ENCODE assay signal across 26 cellular contexts in the genomic region with DNA sequence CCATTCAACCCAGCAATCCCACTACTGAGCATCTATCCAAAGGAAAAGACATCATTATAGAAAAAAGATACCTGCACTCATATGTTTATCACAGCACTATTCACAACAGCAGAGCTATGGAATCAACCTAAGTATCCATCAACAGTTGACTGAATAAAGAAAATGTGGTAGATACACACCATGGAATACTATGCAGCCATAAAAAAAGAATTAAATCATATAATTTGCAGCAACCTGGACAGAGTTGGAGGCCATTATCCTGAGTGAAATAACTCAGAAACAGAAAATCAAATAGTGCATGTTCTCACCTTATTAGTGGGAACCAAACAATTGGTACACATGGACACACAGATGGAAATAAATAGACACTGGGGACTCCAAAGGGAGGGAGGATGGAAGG. TPM values are rescaled to one million over a fixed set of nuclear protein-coding genes. Genes with fewer than 3 reads are reported as not detected.
DNase-seq lines count a peak whose midpoint lies in the region; ATAC-seq, FAIRE-seq and TF ChIP-seq lines count a peak whose summit lies in the region.
"Had no signal": no experiment of that assay in that cellular context is flagged by ENCODE, and none has a peak within 500 bp of the region (broad histone marks: within the 10 kb centered on the region; RNA-seq: fewer than 3 reads in every experiment).

No MANE protein-coding gene starts in this region.

- H3K4me1 Mint-ChIP-seq in T-helper 17 cell = no peaks in the 10 kb centered on the region
- H3K4me1 Mint-ChIP-seq: B cell; CD14-positive monocyte; CD4-positive, alpha-beta memory T cell; CD4-positive, CD25-positive, alpha-beta regulatory T cell; CD8-positive, alpha-beta memory T cell had no signal

- H3K27ac Mint-ChIP-seq in T-helper 17 cell = peak overlapping the region; percentile 32
- H3K27ac Mint-ChIP-seq: B cell; CD14-positive monocyte; CD4-positive, alpha-beta memory T cell; CD4-positive, CD25-positive, alpha-beta regulatory T cell; CD8-positive, alpha-beta memory T cell had no signal

- H3K27me3 ChIP-seq in HepG2 (ENCODE audit: control insufficient read depth in 1 of 2, insufficient read depth in 2 of 2, low read length in 2 of 2) (no peaks in the 10 kb centered on the region), right lobe of liver (no peaks in the 10 kb centered on the region), K562 (ENCODE audit: control insufficient read depth in 2 of 2, insufficient read depth in 2 of 2, low read length in 2 of 2) (peaks cover 0 to 10% of the 10 kb centered on the region in 2 experiments; a peak in 4 of 5 replicates)
- H3K27me3 ChIP-seq: BLaER1 treated with 17β-estradiol and CSF1 and Interleukin-3, amounts not matched to agents 10 nM and 100 nM had no signal

- H3K79me2 ChIP-seq in HepG2 (ENCODE audit: insufficient read depth, low read length) = peaks cover 71% of the 10 kb centered on the region
- no peaks in the 10 kb centered on the region for H3K79me2 ChIP-seq in K562 (ENCODE audit: control insufficient read depth, insufficient read depth, low read length)

- no peak for TF ChIP-seq CTCF in HepG2 (CRISPR knock-in tag; IDR thresholded peaks at IDR 0.05)
- TF ChIP-seq CTCF in right lobe of liver (IDR thresholded peaks at IDR 0.05) = no peak
- no peak for TF ChIP-seq CTCF in K562 (IDR thresholded peaks at IDR 0.05 in 2 of 3, conservative IDR thresholded peaks at IDR 0.05 in 1 of 3; ENCODE audit: insufficient read depth in 2 of 3, low read depth in 1 of 3, low read length in 3 of 3)

- intact Hi-C loops in HepG2 (cut with micrococcal nuclease; ENCODE audit: unreplicated experiment) = loop anchor here (2.0 kb wide), 1 partner anchor 23 kb away; a partner anchor contains a TSS
- intact Hi-C loops in right lobe of liver (cut with DNase I) = no loop called here
- intact Hi-C loops in K562 (cut with micrococcal nuclease) = no loop called here
- intact Hi-C loops in Right ventricle myocardium inferior (cut with DNase I) = no loop called here

- no peak for TF ChIP-seq POLR2A in HepG2 (IDR thresholded peaks at IDR 0.05; ENCODE audit: insufficient read depth in 1 of 2, low read depth in 2 of 2, low read length in 2 of 2)
- TF ChIP-seq POLR2A in right lobe of liver (IDR thresholded peaks at IDR 0.05) = no peak
- TF ChIP-seq POLR2A in K562 (conservative IDR thresholded peaks at IDR 0.05) = no peak

- peaks cover 2% of the 10 kb centered on the region for H3K36me3 Mint-ChIP-seq in T-helper 17 cell (ENCODE audit: low read depth)
- H3K36me3 Mint-ChIP-seq: CD14-positive monocyte; CD4-positive, alpha-beta memory T cell; CD4-positive, CD25-positive, alpha-beta regulatory T cell had no signal

- in situ Hi-C loops in HepG2 (cut with HindIII; ENCODE audit: extremely low pct_ligation_motif_present, low pct_unique_long_range_greater_than_20kb) = no loop called here
- in situ Hi-C loops in K562 (cut with MboI) = no loop called here

- H3K9me3 ChIP-seq in HepG2 (ENCODE audit: low read length) (no peaks in the 10 kb centered on the region), right lobe of liver (no peaks in the 10 kb centered on the region), T-helper 17 cell (ENCODE audit: control insufficient read depth, low read length, poor library complexity, severe bottlenecking) (no peaks in the 10 kb centered on the region), K562 (replicated peaks; ENCODE audit: control insufficient read depth, insufficient read depth, low read depth, low read length) (no peaks in the 10 kb centered on the region)
- H3K9me3 ChIP-seq: A549 had no signal

- no peaks in the 10 kb centered on the region for H3K27me3 Mint-ChIP-seq in T-helper 17 cell
- H3K27me3 Mint-ChIP-seq: CD4-positive, alpha-beta memory T cell had no signal

- no peak for TF ChIP-seq EP300 in HepG2 (IDR thresholded peaks at IDR 0.05; ENCODE audit: low read depth in 2 of 2, low read length in 2 of 2)
- no peak for TF ChIP-seq EP300 in HepG2 (CRISPR knock-in tag; IDR thresholded peaks at IDR 0.05; ENCODE audit: borderline replicate concordance)
- no peak for TF ChIP-seq EP300 in K562 (IDR thresholded peaks at IDR 0.05; ENCODE audit: low read length)

- H3K36me3 ChIP-seq in HepG2 (replicated peaks in 1 of 2; ENCODE audit: control insufficient read depth in 1 of 2, insufficient read depth in 2 of 2, low read length in 2 of 2) (peaks cover 7 to 60% of the 10 kb centered on the region in 2 experiments), right lobe of liver (peaks cover 0 to 16% (median under 1%) of the 10 kb centered on the region in 4 donors), K562 (ENCODE audit: control insufficient read depth, insufficient read depth, low read length) (no peaks in the 10 kb centered on the region)

- POLR2A ChIA-PET in HepG2 (lab: Yijun Ruan, JAX) (interaction anchor here (1.4 kb wide), 1 partner anchor 28 kb away, joined by 3 read pairs; no protein-coding TSS in a partner anchor), K562 (lab: Yijun Ruan, JAX) (interaction anchor here (1.7 kb wide), 1 partner anchor 7 kb away, joined by 4 read pairs; no protein-coding TSS in a partner anchor)

- no peak overlapping the region for H3K4me2 ChIP-seq in HepG2 (ENCODE audit: low read depth, low read length)
- H3K4me2 ChIP-seq in K562 (ENCODE audit: insufficient read depth, low read length) = no peak overlapping the region
- H3K4me2 ChIP-seq: A549; BLaER1 treated with 17β-estradiol and CSF1 and Interleukin-3, amounts not matched to agents 10 nM and 100 nM had no signal

- H3K4me1 ChIP-seq in HepG2 (ENCODE audit: insufficient read depth, low read length) (peaks cover 48% of the 10 kb centered on the region), right lobe of liver (peaks cover 0 to 45% (median 10%) of the 10 kb centered on the region in 4 donors), K562 (replicated peaks in 1 of 2; ENCODE audit: control insufficient read depth in 2 of 2, insufficient read depth in 2 of 2, low read length in 2 of 2) (no peaks in the 10 kb centered on the region)
- H3K4me1 ChIP-seq: A549; BLaER1 treated with 17β-estradiol and CSF1 and Interleukin-3, amounts not matched to agents 10 nM and 100 nM had no signal

- H2AFZ ChIP-seq in HepG2 (ENCODE audit: low read length) (no peak overlapping the region), K562 (ENCODE audit: low read depth, low read length) (no peak overlapping the region)

- H3K9ac ChIP-seq in HepG2 (ENCODE audit: insufficient read depth, low read depth, low read length) (no peak overlapping the region), K562 (ENCODE audit: insufficient read depth in 1 of 2, low read depth in 2 of 2, low read length in 2 of 2) (no peak overlapping the region)
- H3K9ac ChIP-seq: BLaER1 treated with 17β-estradiol and CSF1 and Interleukin-3, amounts not matched to agents 10 nM and 100 nM had no signal

- no peaks in the 10 kb centered on the region for H3K9me1 ChIP-seq in K562 (ENCODE audit: control insufficient read depth, insufficient read depth, low read length)

- BruUV-seq in HepG2 (replicated peaks; lab: Mats Ljungman, UMichigan) = no TSS peak
- BruUV-seq in K562 (replicated peaks; lab: Mats Ljungman, UMichigan) = no TSS peak

- TF ChIP-seq RAD21 in HepG2 (CRISPR knock-in tag; IDR thresholded peaks at IDR 0.05) = no peak
- TF ChIP-seq RAD21 in K562 (CRISPR knock-in tag; conservative IDR thresholded peaks at IDR 0.05 in 1 of 2, IDR thresholded peaks at IDR 0.05 in 1 of 2) = no peak

- FAIRE-seq in HepG2 (lab: Jason Lieb, UNC) (no peak), K562 (lab: Jason Lieb, UNC) (no peak)
- FAIRE-seq: A549, GM12878, GM12892, GM18507 had no signal

- ATAC-seq in HepG2 = no peak
- ATAC-seq in right lobe of liver = no peak
- ATAC-seq in T-helper 17 cell = no peak
- no peak for ATAC-seq in K562
- ATAC-seq in Right ventricle myocardium inferior = no peak
- ATAC-seq: A549, GM12878 had no signal

- DNase-seq in HepG2 (ENCODE audit: low spot score) = no peak
- DNase-seq in right lobe of liver = no peak
- no peak for DNase-seq in T-helper 17 cell
- DNase-seq in K562 (ENCODE audit: extremely low read depth in 1 of 4, low spot score in 3 of 4) = no peak
- no peak for DNase-seq in Right ventricle myocardium inferior (ENCODE audit: missing footprints)
- no peak for DNase-seq in ecto neural progenitor cell (ENCODE audit: low spot score)
- DNase-seq: AML-193; CD4-positive, alpha-beta memory T cell; CD4-positive, CD25-positive, alpha-beta regulatory T cell; CD8-positive, alpha-beta memory T cell; COR-L47; DMS 273 treated with DMSO at 0.1 percent for 48 hours; DMS153; DMS53; DMS79; DND-41; EL; GDM1 had no signal

- H3K4me3 Mint-ChIP-seq in T-helper 17 cell = no peak overlapping the region
- H3K4me3 Mint-ChIP-seq: B cell; CD14-positive monocyte; CD4-positive, alpha-beta memory T cell; CD4-positive, CD25-positive, alpha-beta regulatory T cell; CD8-positive, alpha-beta memory T cell had no signal

- H3K27ac ChIP-seq in HepG2 (ENCODE audit: extremely low read length, insufficient read depth, low read length) (no peak overlapping the region), right lobe of liver (no peak overlapping the region), K562 (ENCODE audit: extremely low read depth, low read depth, low read length) (no peak overlapping the region)
- H3K27ac ChIP-seq: 22Rv1; A549; BLaER1 treated with 17β-estradiol and CSF1 and Interleukin-3, amounts not matched to agents 10 nM and 100 nM had no signal

- CTCF ChIA-PET in HepG2 (lab: Yijun Ruan, JAX; ENCODE audit: low intra/inter-chr PET ratio, low total read pairs) = no interaction called here
- CTCF ChIA-PET in K562 (lab: Yijun Ruan, JAX; ENCODE audit: low intra/inter-chr PET ratio) = no interaction called here

- H4K20me1 ChIP-seq in HepG2 (ENCODE audit: insufficient read depth, low read length) (no peaks in the 10 kb centered on the region; the same call in 1 of the 2 replicates), K562 (replicated peaks; ENCODE audit: control insufficient read depth, insufficient read depth, low read length) (no peaks in the 10 kb centered on the region)
- H4K20me1 ChIP-seq: BLaER1 treated with 17β-estradiol and CSF1 and Interleukin-3, amounts not matched to agents 10 nM and 100 nM had no signal

- no peak overlapping the region for H3K4me3 ChIP-seq in HepG2 (replicated peaks in 1 of 3; ENCODE audit: insufficient read depth in 1 of 3, low read depth in 2 of 3, low read length in 3 of 3)
- H3K4me3 ChIP-seq in right lobe of liver = no peak overlapping the region
- no peak overlapping the region for H3K4me3 ChIP-seq in K562
- H3K4me3 ChIP-seq: A549; BLaER1 treated with 17β-estradiol and CSF1 and Interleukin-3, amounts not matched to agents 10 nM and 100 nM; GM12878 had no signal

RNA-seq across cellular contexts. Expression of a gene that starts 23.2 kb away (rescaled TPM):
- total RNA-seq in HepG2 (2016; rRNA removed; fragmentation: Illumina TruSeq; extraction: Trizol) (53.6 and 59.5 TPM in 2 replicates), right lobe of liver (10 to 100 TPM; 19.8 to 54.2 (median 28.5) TPM), T-helper 17 cell (1 to 10 TPM in 1 of 2 donors, under 1 TPM in 1; 0.86 to 1.0 TPM), K562 (2014; rRNA removed) (not detected in 2 replicates), K562 (2014; rRNA removed; fragmentation: Illumina TruSeq; extraction: Trizol) (not detected in 2 replicates), K562 (2015; rRNA removed; fragmentation: Illumina TruSeq; extraction: Trizol) (not detected in 2 replicates), K562 (2021) (0.20 and 0.25 TPM in 2 replicates), Right ventricle myocardium inferior (56.6 TPM)
- total RNA-seq in HepG2 (2016; cell fraction: cytosol; rRNA removed; fragmentation: Illumina TruSeq; extraction: Trizol; ENCODE audit: low read depth) = 19.0 and 21.3 TPM in 2 replicates
- total RNA-seq in HepG2 (2016; cell fraction: insoluble cytoplasmic fraction; rRNA removed; fragmentation: Illumina TruSeq; extraction: Trizol) = 55.9 and 56.5 TPM in 2 replicates
- 22.2 and 23.0 TPM in 2 replicates for total RNA-seq in HepG2 (2016; cell fraction: membrane; rRNA removed; fragmentation: Illumina TruSeq; extraction: Trizol)
- 124 and 133 TPM in 2 replicates for total RNA-seq in HepG2 (2016; cell fraction: nucleus; rRNA removed; fragmentation: Illumina TruSeq; extraction: Trizol)
- polyA plus RNA-seq in HepG2 (2011; rRNA removed) (22.6 and 24.9 TPM in 2 replicates), K562 (2011; rRNA removed) (0.14 TPM in 1 of 2 replicates, not detected in the other), K562 (2014; fragmentation: Illumina TruSeq; extraction: Trizol) (0.01 and 0.09 TPM in 2 replicates), K562 (2014; fragmentation: Nextera tagmentation; extraction: Ambion mirVana) (not detected), K562 (2014; rRNA removed) (0.01 TPM in 1 of 2 replicates, not detected in the other)
- 11.6 and 12.3 TPM in 2 replicates for polyA plus RNA-seq in HepG2 (2011; cell fraction: cytosol; rRNA removed)
- 42.8 and 45.1 TPM in 2 replicates for polyA plus RNA-seq in HepG2 (2011; cell fraction: nucleus; rRNA removed)
- 23.2 and 25.7 TPM in 2 replicates for polyA plus RNA-seq in HepG2 (2012)
- 3.5 and 3.8 TPM in 2 replicates for polyA plus RNA-seq in HepG2 (2016; cell fraction: cytosol; fragmentation: Illumina TruSeq; extraction: Trizol; ENCODE audit: low read depth)
- 20.6 and 26.3 TPM in 2 replicates for polyA plus RNA-seq in HepG2 (2016; cell fraction: insoluble cytoplasmic fraction; fragmentation: Illumina TruSeq; extraction: Trizol; ENCODE audit: low read depth)
- polyA plus RNA-seq in HepG2 (2016; cell fraction: membrane; fragmentation: Illumina TruSeq; extraction: Trizol; ENCODE audit: low read depth) = 6.4 and 7.5 TPM in 2 replicates
- 67.3 and 71.2 TPM in 2 replicates for polyA plus RNA-seq in HepG2 (2016; cell fraction: nucleus; fragmentation: Illumina TruSeq; extraction: Trizol; ENCODE audit: insufficient read depth, low read depth)
- 4.6 and 265 TPM in 2 replicates for polyA minus RNA-seq in HepG2 (2011; rRNA and poly(A)+ RNA removed; ENCODE audit: low replicate concordance)
- polyA minus RNA-seq in HepG2 (2011; cell fraction: cytosol; rRNA and poly(A)+ RNA removed) = 58.2 and 64.4 TPM in 2 replicates
- polyA minus RNA-seq in HepG2 (2011; cell fraction: nucleus; rRNA and poly(A)+ RNA removed) = 179 and 208 TPM in 2 replicates
- total RNA-seq in K562 (2011; cell fraction: chromatin; rRNA removed; ENCODE audit: low replicate concordance) = not detected in 2 replicates
- under 0.01 TPM in 1 of 2 replicates, not detected in the other for total RNA-seq in K562 (2011; cell fraction: nucleolus; rRNA removed)
- 0.07 TPM in 1 of 2 replicates, not detected in the other for total RNA-seq in K562 (2011; cell fraction: nucleoplasm; rRNA removed)
- 0.03 TPM in 1 of 2 replicates, not detected in the other for polyA plus RNA-seq in K562 (2011; cell fraction: cytosol; rRNA removed)
- polyA plus RNA-seq in K562 (2011; cell fraction: nucleus; rRNA removed) = 0.03 and 0.13 TPM in 2 replicates
- 0.03 and 0.53 TPM in 2 replicates for polyA plus RNA-seq in K562 (2012)
- not detected in 2 replicates for polyA minus RNA-seq in K562 (2011; rRNA and poly(A)+ RNA removed)
- not detected in 2 replicates for polyA minus RNA-seq in K562 (2011; cell fraction: cytosol; rRNA and poly(A)+ RNA removed)
- 0.11 TPM in 1 of 2 replicates, not detected in the other for polyA minus RNA-seq in K562 (2011; cell fraction: nucleus; rRNA and poly(A)+ RNA removed)
- total RNA-seq: CD4-positive, CD25-positive, alpha-beta regulatory T cell had no signal
- polyA plus RNA-seq: CD4-positive, alpha-beta memory T cell; CD8-positive, alpha-beta memory T cell had no signal

Comparison
In these comparisons a context has a peak if more than half of its experiments do, and no peak if none do; other contexts are left out.
1. RNA of a gene that starts 23.2 kb away (total RNA-seq): 56.6 TPM in Right ventricle myocardium inferior (single experiment), 19.0 to 133 TPM in HepG2 and 19.8 to 54.2 TPM in right lobe of liver; 0.86 to 1.0 TPM in T-helper 17 cell and under 0.01 to 0.25 TPM in K562; every median in the first group is over 4 times any median in the second.